In the genomic region with DNA sequence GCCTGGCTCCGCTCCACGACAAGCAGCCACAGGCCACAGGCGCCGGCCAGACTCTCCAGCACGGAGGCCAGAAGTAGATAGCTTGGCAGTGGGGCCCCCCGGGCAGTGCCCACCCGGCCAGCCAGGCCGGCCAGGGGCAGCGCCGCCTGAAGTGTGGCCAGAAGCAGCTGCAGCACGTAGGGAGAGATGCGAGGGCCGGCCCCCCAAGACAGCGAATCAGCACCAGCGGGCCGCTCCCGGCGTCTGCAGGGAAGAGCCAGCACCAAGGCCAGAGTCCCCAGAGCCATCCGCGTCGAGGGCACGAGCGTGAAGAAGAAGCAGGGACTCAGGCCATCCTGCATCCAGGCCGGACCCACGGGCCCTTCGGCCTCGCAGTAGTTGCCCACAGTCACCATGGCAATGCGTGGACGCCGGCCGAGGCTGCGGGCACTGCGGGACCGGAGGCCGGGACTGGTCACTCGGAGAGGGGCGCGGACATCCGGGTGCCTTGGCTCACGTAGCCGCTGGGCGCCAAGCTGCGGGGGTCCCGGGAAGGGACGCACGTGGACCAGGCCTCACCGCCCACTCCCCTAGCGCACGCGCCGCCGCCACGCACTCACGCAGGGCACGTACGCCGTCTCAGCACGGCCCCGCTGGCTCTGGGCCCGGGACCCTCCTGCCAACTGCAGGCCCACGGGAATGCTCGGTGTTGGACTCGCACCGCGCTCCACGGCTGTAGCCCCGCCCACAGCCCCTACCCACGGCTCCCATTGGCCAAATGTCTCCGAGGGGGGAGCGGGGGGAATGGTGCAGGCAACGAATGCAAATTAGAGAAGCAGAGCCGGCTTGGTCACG, we compare ENCODE assay signal across 1 cellular context.
TF ChIP-seq lines count a peak whose summit lies in the region.

A gene (minus strand): TSS at position 680 of the 834 bp plus-strand sequence. CDS start 285 bp downstream, at position 395.

TF ChIP-seq in HepG2, 621 proteins besides CTCF, POLR2A, EP300 and RAD21 (continued from another document and continues in another):
- TF ChIP-seq, protein P1, sequence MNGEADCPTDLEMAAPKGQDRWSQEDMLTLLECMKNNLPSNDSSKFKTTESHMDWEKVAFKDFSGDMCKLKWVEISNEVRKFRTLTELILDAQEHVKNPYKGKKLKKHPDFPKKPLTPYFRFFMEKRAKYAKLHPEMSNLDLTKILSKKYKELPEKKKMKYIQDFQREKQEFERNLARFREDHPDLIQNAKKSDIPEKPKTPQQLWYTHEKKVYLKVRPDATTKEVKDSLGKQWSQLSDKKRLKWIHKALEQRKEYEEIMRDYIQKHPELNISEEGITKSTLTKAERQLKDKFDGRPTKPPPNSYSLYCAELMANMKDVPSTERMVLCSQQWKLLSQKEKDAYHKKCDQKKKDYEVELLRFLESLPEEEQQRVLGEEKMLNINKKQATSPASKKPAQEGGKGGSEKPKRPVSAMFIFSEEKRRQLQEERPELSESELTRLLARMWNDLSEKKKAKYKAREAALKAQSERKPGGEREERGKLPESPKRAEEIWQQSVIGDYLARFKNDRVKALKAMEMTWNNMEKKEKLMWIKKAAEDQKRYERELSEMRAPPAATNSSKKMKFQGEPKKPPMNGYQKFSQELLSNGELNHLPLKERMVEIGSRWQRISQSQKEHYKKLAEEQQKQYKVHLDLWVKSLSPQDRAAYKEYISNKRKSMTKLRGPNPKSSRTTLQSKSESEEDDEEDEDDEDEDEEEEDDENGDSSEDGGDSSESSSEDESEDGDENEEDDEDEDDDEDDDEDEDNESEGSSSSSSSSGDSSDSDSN (CRISPR knock-in tag; IDR thresholded peaks at IDR 0.05), result peak; percentile 95
- TF ChIP-seq ZNF619 (CRISPR knock-in tag; IDR thresholded peaks at IDR 0.05) (peak; percentile 75), ZSCAN30 (CRISPR knock-in tag; IDR thresholded peaks at IDR 0.05) (peak; percentile 82; the same call in 1 of the 2 replicates), EZH2 (conservative IDR thresholded peaks at IDR 0.05; ENCODE audit: low read depth, low read length) (no peak), ZFP37 (CRISPR knock-in tag; IDR thresholded peaks at IDR 0.05; ENCODE audit: borderline replicate concordance) (peak; percentile 96; the same call in 1 of the 2 replicates), SRSF9 (IDR thresholded peaks at IDR 0.05; ENCODE audit: borderline replicate concordance, insufficient read depth, low read depth, low read length, poor library complexity, severe bottlenecking) (no peak), XBP1 (CRISPR knock-in tag; IDR thresholded peaks at IDR 0.05) (no peak; the same call in 1 of the 2 replicates), ZNF792 (CRISPR knock-in tag; IDR thresholded peaks at IDR 0.05) (peak; percentile 95), RBFOX2 (IDR thresholded peaks at IDR 0.05; ENCODE audit: low read depth, low read length) (peak; percentile 98), RBM39 (IDR thresholded peaks at IDR 0.05; ENCODE audit: low read depth, low read length, poor library complexity, severe bottlenecking) (no peak), ZBTB7A (CRISPR knock-in tag; IDR thresholded peaks at IDR 0.05) (peak; percentile 99), ZNF343 (CRISPR knock-in tag; IDR thresholded peaks at IDR 0.05) (0 out of 2 replicates have a peak, but pooled peaks have one; percentile 4), ZEB1 (IDR thresholded peaks at IDR 0.05; ENCODE audit: insufficient replicate concordance, low read depth) (no peak), NPAS2 (CRISPR knock-in tag; IDR thresholded peaks at IDR 0.05; ENCODE audit: borderline replicate concordance) (no peak), HOXA5 (CRISPR knock-in tag; IDR thresholded peaks at IDR 0.05) (peak; percentile 67; the same call in 1 of the 2 replicates), REL (CRISPR knock-in tag; conservative IDR thresholded peaks at IDR 0.05) (peak; percentile 92; the same call in 1 of the 2 replicates), ZBTB1 (CRISPR knock-in tag; IDR thresholded peaks at IDR 0.05; ENCODE audit: borderline replicate concordance) (peak; percentile 76), ZNF570 (CRISPR knock-in tag; IDR thresholded peaks at IDR 0.05; ENCODE audit: borderline replicate concordance) (no peak), SMARCC2 (IDR thresholded peaks at IDR 0.05) (no peak), HDAC6 (IDR thresholded peaks at IDR 0.05; ENCODE audit: low read depth, low read length) (no peak), ZNF549 (CRISPR knock-in tag; IDR thresholded peaks at IDR 0.05) (no peak), ZNF773 (CRISPR knock-in tag; IDR thresholded peaks at IDR 0.05; ENCODE audit: borderline replicate concordance) (peak; percentile 69; the same call in 1 of the 2 replicates), POGZ (CRISPR knock-in tag; IDR thresholded peaks at IDR 0.05) (peak; percentile 75), TEAD3 (CRISPR knock-in tag; optimal IDR thresholded peaks at IDR 0.05; ENCODE audit: borderline replicate concordance) (peak; percentile 80), HNF4A (CRISPR knock-in tag; IDR thresholded peaks at IDR 0.05) (peak; percentile 14; the same call in 1 of the 2 replicates), SALL2 (CRISPR knock-in tag; IDR thresholded peaks at IDR 0.05) (peak; percentile 94), ZKSCAN8 (CRISPR knock-in tag; IDR thresholded peaks at IDR 0.05; ENCODE audit: borderline replicate concordance) (no peak; the same call in 1 of the 2 replicates), NFIB (CRISPR knock-in tag; IDR thresholded peaks at IDR 0.05; ENCODE audit: borderline replicate concordance) (peak; percentile 97), SRF (IDR thresholded peaks at IDR 0.05; ENCODE audit: low read depth, low read length) (no peak), ZNF367 (CRISPR knock-in tag; IDR thresholded peaks at IDR 0.05; ENCODE audit: borderline replicate concordance) (peak; percentile 74; the same call in 1 of the 2 replicates)
- TF ChIP-seq, protein P2, sequence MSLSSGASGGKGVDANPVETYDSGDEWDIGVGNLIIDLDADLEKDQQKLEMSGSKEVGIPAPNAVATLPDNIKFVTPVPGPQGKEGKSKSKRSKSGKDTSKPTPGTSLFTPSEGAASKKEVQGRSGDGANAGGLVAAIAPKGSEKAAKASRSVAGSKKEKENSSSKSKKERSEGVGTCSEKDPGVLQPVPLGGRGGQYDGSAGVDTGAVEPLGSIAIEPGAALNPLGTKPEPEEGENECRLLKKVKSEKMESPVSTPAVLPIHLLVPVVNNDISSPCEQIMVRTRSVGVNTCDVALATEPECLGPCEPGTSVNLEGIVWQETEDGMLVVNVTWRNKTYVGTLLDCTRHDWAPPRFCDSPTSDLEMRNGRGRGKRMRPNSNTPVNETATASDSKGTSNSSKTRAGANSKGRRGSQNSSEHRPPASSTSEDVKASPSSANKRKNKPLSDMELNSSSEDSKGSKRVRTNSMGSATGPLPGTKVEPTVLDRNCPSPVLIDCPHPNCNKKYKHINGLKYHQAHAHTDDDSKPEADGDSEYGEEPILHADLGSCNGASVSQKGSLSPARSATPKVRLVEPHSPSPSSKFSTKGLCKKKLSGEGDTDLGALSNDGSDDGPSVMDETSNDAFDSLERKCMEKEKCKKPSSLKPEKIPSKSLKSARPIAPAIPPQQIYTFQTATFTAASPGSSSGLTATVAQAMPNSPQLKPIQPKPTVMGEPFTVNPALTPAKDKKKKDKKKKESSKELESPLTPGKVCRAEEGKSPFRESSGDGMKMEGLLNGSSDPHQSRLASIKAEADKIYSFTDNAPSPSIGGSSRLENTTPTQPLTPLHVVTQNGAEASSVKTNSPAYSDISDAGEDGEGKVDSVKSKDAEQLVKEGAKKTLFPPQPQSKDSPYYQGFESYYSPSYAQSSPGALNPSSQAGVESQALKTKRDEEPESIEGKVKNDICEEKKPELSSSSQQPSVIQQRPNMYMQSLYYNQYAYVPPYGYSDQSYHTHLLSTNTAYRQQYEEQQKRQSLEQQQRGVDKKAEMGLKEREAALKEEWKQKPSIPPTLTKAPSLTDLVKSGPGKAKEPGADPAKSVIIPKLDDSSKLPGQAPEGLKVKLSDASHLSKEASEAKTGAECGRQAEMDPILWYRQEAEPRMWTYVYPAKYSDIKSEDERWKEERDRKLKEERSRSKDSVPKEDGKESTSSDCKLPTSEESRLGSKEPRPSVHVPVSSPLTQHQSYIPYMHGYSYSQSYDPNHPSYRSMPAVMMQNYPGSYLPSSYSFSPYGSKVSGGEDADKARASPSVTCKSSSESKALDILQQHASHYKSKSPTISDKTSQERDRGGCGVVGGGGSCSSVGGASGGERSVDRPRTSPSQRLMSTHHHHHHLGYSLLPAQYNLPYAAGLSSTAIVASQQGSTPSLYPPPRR (CRISPR knock-in tag; IDR thresholded peaks at IDR 0.05; ENCODE audit: borderline replicate concordance), result peak; percentile 85; the same call in 1 of the 2 replicates
- TF ChIP-seq, protein P3, sequence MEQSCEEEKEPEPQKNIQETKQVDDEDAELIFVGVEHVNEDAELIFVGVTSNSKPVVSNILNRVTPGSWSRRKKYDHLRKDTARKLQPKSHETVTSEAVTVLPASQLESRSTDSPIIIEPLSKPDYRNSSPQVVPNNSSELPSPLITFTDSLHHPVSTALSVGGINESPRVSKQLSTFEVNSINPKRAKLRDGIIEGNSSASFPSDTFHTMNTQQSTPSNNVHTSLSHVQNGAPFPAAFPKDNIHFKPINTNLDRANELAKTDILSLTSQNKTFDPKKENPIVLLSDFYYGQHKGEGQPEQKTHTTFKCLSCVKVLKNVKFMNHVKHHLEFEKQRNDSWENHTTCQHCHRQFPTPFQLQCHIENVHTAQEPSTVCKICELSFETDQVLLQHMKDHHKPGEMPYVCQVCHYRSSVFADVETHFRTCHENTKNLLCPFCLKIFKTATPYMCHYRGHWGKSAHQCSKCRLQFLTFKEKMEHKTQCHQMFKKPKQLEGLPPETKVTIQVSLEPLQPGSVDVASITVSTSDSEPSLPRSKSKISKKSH (CRISPR knock-in tag; IDR thresholded peaks at IDR 0.05; ENCODE audit: borderline replicate concordance), result peak; percentile 95
- TF ChIP-seq, protein P4, sequence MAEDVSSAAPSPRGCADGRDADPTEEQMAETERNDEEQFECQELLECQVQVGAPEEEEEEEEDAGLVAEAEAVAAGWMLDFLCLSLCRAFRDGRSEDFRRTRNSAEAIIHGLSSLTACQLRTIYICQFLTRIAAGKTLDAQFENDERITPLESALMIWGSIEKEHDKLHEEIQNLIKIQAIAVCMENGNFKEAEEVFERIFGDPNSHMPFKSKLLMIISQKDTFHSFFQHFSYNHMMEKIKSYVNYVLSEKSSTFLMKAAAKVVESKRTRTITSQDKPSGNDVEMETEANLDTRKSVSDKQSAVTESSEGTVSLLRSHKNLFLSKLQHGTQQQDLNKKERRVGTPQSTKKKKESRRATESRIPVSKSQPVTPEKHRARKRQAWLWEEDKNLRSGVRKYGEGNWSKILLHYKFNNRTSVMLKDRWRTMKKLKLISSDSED (CRISPR knock-in tag; IDR thresholded peaks at IDR 0.05), result no peak
- TF ChIP-seq, protein P5, sequence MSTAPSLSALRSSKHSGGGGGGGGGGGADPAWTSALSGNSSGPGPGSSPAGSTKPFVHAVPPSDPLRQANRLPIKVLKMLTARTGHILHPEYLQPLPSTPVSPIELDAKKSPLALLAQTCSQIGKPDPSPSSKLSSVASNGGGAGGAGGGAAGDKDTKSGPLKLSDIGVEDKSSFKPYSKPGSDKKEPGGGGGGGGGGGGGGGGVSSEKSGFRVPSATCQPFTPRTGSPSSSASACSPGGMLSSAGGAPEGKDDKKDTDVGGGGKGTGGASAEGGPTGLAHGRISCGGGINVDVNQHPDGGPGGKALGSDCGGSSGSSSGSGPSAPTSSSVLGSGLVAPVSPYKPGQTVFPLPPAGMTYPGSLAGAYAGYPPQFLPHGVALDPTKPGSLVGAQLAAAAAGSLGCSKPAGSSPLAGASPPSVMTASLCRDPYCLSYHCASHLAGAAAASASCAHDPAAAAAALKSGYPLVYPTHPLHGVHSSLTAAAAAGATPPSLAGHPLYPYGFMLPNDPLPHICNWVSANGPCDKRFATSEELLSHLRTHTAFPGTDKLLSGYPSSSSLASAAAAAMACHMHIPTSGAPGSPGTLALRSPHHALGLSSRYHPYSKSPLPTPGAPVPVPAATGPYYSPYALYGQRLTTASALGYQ (CRISPR knock-in tag; IDR thresholded peaks at IDR 0.05), result peak; percentile 46; the same call in 1 of the 2 replicates
- TF ChIP-seq, protein P6, sequence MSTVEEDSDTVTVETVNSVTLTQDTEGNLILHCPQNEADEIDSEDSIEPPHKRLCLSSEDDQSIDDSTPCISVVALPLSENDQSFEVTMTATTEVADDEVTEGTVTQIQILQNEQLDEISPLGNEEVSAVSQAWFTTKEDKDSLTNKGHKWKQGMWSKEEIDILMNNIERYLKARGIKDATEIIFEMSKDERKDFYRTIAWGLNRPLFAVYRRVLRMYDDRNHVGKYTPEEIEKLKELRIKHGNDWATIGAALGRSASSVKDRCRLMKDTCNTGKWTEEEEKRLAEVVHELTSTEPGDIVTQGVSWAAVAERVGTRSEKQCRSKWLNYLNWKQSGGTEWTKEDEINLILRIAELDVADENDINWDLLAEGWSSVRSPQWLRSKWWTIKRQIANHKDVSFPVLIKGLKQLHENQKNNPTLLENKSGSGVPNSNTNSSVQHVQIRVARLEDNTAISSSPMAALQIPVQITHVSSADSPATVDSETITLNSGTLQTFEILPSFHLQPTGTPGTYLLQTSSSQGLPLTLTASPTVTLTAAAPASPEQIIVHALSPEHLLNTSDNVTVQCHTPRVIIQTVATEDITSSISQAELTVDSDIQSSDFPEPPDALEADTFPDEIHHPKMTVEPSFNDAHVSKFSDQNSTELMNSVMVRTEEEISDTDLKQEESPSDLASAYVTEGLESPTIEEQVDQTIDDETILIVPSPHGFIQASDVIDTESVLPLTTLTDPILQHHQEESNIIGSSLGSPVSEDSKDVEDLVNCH (CRISPR knock-in tag; IDR thresholded peaks at IDR 0.05), result peak; percentile 94; the same call in 1 of the 2 replicates
- TF ChIP-seq, protein P7, sequence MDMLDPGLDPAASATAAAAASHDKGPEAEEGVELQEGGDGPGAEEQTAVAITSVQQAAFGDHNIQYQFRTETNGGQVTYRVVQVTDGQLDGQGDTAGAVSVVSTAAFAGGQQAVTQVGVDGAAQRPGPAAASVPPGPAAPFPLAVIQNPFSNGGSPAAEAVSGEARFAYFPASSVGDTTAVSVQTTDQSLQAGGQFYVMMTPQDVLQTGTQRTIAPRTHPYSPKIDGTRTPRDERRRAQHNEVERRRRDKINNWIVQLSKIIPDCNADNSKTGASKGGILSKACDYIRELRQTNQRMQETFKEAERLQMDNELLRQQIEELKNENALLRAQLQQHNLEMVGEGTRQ (IDR thresholded peaks at IDR 0.05; ENCODE audit: low read depth, low read length), result no peak
- TF ChIP-seq, protein P7 (CRISPR knock-in tag; IDR thresholded peaks at IDR 0.05; ENCODE audit: borderline replicate concordance), result peak; percentile 99
